In the genomic region with DNA sequence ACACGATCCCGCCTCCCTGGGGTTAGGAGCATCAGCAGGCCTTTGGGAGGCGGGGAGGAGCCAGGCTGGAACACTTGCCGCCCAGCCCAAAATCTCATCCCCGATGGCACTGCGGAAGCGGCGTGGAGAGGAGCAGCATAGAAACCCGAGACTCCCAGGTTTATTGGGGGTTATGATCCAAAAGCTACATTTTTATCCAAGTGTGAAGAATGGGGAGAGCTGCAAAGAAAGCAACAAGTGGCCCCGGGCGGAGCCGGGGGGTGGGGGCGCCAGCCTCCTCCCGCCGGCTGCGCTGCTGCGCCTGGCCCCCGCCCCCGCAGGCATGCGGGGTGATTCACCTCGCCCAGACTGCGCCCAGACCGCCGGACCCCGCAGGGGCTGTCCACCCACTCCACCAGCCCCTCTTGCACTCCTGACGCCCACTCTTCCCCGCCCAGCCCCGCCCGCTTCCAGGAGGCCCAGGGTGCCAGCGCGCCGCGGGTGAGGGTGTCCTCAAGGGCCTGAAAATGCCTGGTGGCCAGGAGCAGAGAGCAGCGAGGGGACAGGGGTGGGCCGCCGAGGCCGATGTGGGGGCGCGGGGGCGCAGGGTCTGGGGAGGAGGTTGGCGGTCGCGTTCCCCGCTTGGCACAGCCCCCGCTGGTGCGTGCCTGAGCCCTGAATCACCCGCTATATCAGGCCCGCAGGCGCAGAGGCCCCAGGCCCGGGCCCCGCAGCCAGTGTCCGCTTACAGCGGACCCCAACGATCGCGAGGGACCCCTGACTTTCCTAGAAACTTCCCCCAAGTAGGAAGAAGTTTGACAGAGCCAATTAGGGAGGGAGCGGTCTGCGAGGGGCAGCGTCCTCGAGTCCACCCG, we compare ENCODE assay signal across 1 cellular context.
TF ChIP-seq lines count a peak whose summit lies in the region.

No MANE protein-coding gene starts in this region.

TF ChIP-seq in HEK293, 187 proteins besides CTCF, POLR2A, EP300 and RAD21 (continued from another document and continues in another):
- TF ChIP-seq, protein P1, sequence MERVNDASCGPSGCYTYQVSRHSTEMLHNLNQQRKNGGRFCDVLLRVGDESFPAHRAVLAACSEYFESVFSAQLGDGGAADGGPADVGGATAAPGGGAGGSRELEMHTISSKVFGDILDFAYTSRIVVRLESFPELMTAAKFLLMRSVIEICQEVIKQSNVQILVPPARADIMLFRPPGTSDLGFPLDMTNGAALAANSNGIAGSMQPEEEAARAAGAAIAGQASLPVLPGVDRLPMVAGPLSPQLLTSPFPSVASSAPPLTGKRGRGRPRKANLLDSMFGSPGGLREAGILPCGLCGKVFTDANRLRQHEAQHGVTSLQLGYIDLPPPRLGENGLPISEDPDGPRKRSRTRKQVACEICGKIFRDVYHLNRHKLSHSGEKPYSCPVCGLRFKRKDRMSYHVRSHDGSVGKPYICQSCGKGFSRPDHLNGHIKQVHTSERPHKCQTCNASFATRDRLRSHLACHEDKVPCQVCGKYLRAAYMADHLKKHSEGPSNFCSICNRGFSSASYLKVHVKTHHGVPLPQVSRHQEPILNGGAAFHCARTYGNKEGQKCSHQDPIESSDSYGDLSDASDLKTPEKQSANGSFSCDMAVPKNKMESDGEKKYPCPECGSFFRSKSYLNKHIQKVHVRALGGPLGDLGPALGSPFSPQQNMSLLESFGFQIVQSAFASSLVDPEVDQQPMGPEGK (tag by site-specific recombination; IDR thresholded peaks at IDR 0.05) = peak; percentile 84
- TF ChIP-seq GLIS2 (tag by site-specific recombination; IDR thresholded peaks at IDR 0.05) (peak; percentile 63), ZNF324 (tag by site-specific recombination; IDR thresholded peaks at IDR 0.05) (no peak), ZNF184 (tag by site-specific recombination; IDR thresholded peaks at IDR 0.05) (no peak), SCRT2 (tag by site-specific recombination; IDR thresholded peaks at IDR 0.05) (peak; percentile 99), WT1 (tag by site-specific recombination; IDR thresholded peaks at IDR 0.05) (0 out of 2 replicates have a peak, but pooled peaks have one; percentile 29), ZNF2 (tag by site-specific recombination; IDR thresholded peaks at IDR 0.05) (no peak), ZNF10 (tag by site-specific recombination; IDR thresholded peaks at IDR 0.05) (no peak), BCL11B (tag by site-specific recombination; IDR thresholded peaks at IDR 0.05; ENCODE audit: low read depth) (no peak), SP7 (tag by site-specific recombination; IDR thresholded peaks at IDR 0.05) (peak; percentile 50; the same call in 1 of the 2 replicates), ZNF37A (tag by site-specific recombination; IDR thresholded peaks at IDR 0.05) (no peak), HOXC10 (CRISPR knock-in tag; IDR thresholded peaks at IDR 0.05) (no peak), ZNF394 (tag by site-specific recombination; IDR thresholded peaks at IDR 0.05; ENCODE audit: borderline replicate concordance) (no peak), ZNF132 (tag by site-specific recombination; IDR thresholded peaks at IDR 0.05; ENCODE audit: borderline replicate concordance) (no peak), IKZF3 (tag by site-specific recombination; IDR thresholded peaks at IDR 0.05) (no peak), ZNF792 (tag by site-specific recombination; IDR thresholded peaks at IDR 0.05) (no peak), ZNF664 (tag by site-specific recombination; IDR thresholded peaks at IDR 0.05) (no peak), SP2 (tag by site-specific recombination; IDR thresholded peaks at IDR 0.05) (peak; percentile 54), ZNF366 (tag by site-specific recombination; conservative IDR thresholded peaks at IDR 0.05) (no peak), BCL11A (tag by site-specific recombination; IDR thresholded peaks at IDR 0.05; ENCODE audit: low read depth) (no peak), ZNF354C (tag by site-specific recombination; IDR thresholded peaks at IDR 0.05; ENCODE audit: borderline replicate concordance, low read depth) (no peak), ZNF433 (tag by site-specific recombination; IDR thresholded peaks at IDR 0.05; ENCODE audit: low read depth) (no peak), ZNF777 (tag by site-specific recombination; IDR thresholded peaks at IDR 0.05; ENCODE audit: borderline replicate concordance) (no peak), ZNF266 (tag by site-specific recombination; IDR thresholded peaks at IDR 0.05; ENCODE audit: low read depth) (no peak), ZBTB8A (tag by site-specific recombination; IDR thresholded peaks at IDR 0.05) (peak; percentile 60)
- TF ChIP-seq, protein P2, sequence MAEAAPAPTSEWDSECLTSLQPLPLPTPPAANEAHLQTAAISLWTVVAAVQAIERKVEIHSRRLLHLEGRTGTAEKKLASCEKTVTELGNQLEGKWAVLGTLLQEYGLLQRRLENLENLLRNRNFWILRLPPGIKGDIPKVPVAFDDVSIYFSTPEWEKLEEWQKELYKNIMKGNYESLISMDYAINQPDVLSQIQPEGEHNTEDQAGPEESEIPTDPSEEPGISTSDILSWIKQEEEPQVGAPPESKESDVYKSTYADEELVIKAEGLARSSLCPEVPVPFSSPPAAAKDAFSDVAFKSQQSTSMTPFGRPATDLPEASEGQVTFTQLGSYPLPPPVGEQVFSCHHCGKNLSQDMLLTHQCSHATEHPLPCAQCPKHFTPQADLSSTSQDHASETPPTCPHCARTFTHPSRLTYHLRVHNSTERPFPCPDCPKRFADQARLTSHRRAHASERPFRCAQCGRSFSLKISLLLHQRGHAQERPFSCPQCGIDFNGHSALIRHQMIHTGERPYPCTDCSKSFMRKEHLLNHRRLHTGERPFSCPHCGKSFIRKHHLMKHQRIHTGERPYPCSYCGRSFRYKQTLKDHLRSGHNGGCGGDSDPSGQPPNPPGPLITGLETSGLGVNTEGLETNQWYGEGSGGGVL (tag by site-specific recombination; IDR thresholded peaks at IDR 0.05) = peak; percentile 74
- TF ChIP-seq, protein P3, sequence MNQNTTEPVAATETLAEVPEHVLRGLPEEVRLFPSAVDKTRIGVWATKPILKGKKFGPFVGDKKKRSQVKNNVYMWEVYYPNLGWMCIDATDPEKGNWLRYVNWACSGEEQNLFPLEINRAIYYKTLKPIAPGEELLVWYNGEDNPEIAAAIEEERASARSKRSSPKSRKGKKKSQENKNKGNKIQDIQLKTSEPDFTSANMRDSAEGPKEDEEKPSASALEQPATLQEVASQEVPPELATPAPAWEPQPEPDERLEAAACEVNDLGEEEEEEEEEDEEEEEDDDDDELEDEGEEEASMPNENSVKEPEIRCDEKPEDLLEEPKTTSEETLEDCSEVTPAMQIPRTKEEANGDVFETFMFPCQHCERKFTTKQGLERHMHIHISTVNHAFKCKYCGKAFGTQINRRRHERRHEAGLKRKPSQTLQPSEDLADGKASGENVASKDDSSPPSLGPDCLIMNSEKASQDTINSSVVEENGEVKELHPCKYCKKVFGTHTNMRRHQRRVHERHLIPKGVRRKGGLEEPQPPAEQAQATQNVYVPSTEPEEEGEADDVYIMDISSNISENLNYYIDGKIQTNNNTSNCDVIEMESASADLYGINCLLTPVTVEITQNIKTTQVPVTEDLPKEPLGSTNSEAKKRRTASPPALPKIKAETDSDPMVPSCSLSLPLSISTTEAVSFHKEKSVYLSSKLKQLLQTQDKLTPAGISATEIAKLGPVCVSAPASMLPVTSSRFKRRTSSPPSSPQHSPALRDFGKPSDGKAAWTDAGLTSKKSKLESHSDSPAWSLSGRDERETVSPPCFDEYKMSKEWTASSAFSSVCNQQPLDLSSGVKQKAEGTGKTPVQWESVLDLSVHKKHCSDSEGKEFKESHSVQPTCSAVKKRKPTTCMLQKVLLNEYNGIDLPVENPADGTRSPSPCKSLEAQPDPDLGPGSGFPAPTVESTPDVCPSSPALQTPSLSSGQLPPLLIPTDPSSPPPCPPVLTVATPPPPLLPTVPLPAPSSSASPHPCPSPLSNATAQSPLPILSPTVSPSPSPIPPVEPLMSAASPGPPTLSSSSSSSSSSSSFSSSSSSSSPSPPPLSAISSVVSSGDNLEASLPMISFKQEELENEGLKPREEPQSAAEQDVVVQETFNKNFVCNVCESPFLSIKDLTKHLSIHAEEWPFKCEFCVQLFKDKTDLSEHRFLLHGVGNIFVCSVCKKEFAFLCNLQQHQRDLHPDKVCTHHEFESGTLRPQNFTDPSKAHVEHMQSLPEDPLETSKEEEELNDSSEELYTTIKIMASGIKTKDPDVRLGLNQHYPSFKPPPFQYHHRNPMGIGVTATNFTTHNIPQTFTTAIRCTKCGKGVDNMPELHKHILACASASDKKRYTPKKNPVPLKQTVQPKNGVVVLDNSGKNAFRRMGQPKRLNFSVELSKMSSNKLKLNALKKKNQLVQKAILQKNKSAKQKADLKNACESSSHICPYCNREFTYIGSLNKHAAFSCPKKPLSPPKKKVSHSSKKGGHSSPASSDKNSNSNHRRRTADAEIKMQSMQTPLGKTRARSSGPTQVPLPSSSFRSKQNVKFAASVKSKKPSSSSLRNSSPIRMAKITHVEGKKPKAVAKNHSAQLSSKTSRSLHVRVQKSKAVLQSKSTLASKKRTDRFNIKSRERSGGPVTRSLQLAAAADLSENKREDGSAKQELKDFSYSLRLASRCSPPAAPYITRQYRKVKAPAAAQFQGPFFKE (tag by site-specific recombination; IDR thresholded peaks at IDR 0.05; ENCODE audit: borderline replicate concordance) = no peak
- TF ChIP-seq, protein P4, sequence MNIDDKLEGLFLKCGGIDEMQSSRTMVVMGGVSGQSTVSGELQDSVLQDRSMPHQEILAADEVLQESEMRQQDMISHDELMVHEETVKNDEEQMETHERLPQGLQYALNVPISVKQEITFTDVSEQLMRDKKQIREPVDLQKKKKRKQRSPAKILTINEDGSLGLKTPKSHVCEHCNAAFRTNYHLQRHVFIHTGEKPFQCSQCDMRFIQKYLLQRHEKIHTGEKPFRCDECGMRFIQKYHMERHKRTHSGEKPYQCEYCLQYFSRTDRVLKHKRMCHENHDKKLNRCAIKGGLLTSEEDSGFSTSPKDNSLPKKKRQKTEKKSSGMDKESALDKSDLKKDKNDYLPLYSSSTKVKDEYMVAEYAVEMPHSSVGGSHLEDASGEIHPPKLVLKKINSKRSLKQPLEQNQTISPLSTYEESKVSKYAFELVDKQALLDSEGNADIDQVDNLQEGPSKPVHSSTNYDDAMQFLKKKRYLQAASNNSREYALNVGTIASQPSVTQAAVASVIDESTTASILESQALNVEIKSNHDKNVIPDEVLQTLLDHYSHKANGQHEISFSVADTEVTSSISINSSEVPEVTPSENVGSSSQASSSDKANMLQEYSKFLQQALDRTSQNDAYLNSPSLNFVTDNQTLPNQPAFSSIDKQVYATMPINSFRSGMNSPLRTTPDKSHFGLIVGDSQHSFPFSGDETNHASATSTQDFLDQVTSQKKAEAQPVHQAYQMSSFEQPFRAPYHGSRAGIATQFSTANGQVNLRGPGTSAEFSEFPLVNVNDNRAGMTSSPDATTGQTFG (tag by site-specific recombination; IDR thresholded peaks at IDR 0.05; ENCODE audit: borderline replicate concordance) = no peak
- TF ChIP-seq, protein P5, sequence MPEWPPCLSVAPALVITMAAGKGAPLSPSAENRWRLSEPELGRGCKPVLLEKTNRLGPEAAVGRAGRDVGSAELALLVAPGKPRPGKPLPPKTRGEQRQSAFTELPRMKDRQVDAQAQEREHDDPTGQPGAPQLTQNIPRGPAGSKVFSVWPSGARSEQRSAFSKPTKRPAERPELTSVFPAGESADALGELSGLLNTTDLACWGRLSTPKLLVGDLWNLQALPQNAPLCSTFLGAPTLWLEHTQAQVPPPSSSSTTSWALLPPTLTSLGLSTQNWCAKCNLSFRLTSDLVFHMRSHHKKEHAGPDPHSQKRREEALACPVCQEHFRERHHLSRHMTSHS (tag by site-specific recombination; IDR thresholded peaks at IDR 0.05) = no peak
- TF ChIP-seq, protein P6, sequence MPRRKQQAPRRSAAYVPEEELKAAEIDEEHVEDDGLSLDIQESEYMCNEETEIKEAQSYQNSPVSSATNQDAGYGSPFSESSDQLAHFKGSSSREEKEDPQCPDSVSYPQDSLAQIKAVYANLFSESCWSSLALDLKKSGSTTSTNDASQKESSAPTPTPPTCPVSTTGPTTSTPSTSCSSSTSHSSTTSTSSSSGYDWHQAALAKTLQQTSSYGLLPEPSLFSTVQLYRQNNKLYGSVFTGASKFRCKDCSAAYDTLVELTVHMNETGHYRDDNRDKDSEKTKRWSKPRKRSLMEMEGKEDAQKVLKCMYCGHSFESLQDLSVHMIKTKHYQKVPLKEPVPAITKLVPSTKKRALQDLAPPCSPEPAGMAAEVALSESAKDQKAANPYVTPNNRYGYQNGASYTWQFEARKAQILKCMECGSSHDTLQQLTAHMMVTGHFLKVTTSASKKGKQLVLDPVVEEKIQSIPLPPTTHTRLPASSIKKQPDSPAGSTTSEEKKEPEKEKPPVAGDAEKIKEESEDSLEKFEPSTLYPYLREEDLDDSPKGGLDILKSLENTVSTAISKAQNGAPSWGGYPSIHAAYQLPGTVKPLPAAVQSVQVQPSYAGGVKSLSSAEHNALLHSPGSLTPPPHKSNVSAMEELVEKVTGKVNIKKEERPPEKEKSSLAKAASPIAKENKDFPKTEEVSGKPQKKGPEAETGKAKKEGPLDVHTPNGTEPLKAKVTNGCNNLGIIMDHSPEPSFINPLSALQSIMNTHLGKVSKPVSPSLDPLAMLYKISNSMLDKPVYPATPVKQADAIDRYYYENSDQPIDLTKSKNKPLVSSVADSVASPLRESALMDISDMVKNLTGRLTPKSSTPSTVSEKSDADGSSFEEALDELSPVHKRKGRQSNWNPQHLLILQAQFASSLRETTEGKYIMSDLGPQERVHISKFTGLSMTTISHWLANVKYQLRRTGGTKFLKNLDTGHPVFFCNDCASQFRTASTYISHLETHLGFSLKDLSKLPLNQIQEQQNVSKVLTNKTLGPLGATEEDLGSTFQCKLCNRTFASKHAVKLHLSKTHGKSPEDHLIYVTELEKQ (tag by site-specific recombination; IDR thresholded peaks at IDR 0.05; ENCODE audit: borderline replicate concordance) = no peak
- TF ChIP-seq, protein P7, sequence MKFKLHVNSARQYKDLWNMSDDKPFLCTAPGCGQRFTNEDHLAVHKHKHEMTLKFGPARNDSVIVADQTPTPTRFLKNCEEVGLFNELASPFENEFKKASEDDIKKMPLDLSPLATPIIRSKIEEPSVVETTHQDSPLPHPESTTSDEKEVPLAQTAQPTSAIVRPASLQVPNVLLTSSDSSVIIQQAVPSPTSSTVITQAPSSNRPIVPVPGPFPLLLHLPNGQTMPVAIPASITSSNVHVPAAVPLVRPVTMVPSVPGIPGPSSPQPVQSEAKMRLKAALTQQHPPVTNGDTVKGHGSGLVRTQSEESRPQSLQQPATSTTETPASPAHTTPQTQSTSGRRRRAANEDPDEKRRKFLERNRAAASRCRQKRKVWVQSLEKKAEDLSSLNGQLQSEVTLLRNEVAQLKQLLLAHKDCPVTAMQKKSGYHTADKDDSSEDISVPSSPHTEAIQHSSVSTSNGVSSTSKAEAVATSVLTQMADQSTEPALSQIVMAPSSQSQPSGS (tag by site-specific recombination; IDR thresholded peaks at IDR 0.05; ENCODE audit: low read depth) = no peak
- TF ChIP-seq, protein P8, sequence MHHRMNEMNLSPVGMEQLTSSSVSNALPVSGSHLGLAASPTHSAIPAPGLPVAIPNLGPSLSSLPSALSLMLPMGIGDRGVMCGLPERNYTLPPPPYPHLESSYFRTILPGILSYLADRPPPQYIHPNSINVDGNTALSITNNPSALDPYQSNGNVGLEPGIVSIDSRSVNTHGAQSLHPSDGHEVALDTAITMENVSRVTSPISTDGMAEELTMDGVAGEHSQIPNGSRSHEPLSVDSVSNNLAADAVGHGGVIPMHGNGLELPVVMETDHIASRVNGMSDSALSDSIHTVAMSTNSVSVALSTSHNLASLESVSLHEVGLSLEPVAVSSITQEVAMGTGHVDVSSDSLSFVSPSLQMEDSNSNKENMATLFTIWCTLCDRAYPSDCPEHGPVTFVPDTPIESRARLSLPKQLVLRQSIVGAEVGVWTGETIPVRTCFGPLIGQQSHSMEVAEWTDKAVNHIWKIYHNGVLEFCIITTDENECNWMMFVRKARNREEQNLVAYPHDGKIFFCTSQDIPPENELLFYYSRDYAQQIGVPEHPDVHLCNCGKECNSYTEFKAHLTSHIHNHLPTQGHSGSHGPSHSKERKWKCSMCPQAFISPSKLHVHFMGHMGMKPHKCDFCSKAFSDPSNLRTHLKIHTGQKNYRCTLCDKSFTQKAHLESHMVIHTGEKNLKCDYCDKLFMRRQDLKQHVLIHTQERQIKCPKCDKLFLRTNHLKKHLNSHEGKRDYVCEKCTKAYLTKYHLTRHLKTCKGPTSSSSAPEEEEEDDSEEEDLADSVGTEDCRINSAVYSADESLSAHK (tag by site-specific recombination; IDR thresholded peaks at IDR 0.05) = no peak
